In the genomic region with DNA sequence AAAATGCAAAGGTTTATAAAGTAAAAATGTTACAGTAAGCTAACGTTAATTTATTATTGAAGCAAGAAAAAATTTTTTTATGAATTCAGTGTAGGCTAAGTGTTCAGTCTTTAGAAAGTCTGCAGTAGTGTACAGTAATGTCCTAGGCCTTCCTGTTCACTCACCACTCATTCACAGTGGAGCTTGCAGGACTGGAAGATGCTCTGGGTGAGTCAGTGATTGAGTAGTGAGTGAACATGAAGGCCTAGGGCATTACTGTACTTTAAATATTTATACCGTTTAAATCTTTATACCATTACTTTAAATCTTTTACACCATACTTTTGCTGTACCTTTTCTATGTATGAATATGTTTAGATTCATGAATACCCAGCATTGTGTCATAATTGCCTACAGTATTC, we compare ENCODE assay signal across 1 cellular context.
A peak's percentile ranks its signal among the peaks of the same experiment; 100 is the strongest.
TF ChIP-seq lines count a peak whose summit lies in the region.

No MANE protein-coding gene starts in this region.

TF ChIP-seq in SK-N-SH, 30 proteins besides CTCF, POLR2A, EP300 and RAD21:
- peak; percentile 26; the same call in 1 of the 2 replicates for TF ChIP-seq JUND (IDR thresholded peaks at IDR 0.05)
- TF ChIP-seq CHD2 (IDR thresholded peaks at IDR 0.05; ENCODE audit: low read length, partially characterized antibody), result no peak
- 0 out of 2 replicates have a peak, but pooled peaks have one; percentile 43 for TF ChIP-seq FOSL2 (IDR thresholded peaks at IDR 0.05; ENCODE audit: borderline replicate concordance, low read depth)
- TF ChIP-seq, protein P1, sequence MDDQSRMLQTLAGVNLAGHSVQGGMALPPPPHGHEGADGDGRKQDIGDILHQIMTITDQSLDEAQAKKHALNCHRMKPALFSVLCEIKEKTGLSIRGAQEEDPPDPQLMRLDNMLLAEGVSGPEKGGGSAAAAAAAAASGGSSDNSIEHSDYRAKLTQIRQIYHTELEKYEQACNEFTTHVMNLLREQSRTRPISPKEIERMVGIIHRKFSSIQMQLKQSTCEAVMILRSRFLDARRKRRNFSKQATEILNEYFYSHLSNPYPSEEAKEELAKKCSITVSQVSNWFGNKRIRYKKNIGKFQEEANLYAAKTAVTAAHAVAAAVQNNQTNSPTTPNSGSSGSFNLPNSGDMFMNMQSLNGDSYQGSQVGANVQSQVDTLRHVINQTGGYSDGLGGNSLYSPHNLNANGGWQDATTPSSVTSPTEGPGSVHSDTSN (IDR thresholded peaks at IDR 0.05), result peak; percentile 58
